Comparison of ENCODE assay signal across 15 cellular contexts in genomic region chr1:114082047-114082630, GRCh38.
"Had no signal": no experiment of that assay in that cellular context is flagged by ENCODE, and none has a peak within 500 bp of the region (broad histone marks: within the 10 kb centered on the region; RNA-seq: fewer than 3 reads in every experiment).

No MANE protein-coding gene starts in this region.

- H3K36me3 ChIP-seq: gastrocnemius medialis, prostate gland, tibial nerve had no signal

- H3K27me3 ChIP-seq: gastrocnemius medialis, tibial nerve had no signal

- DNase-seq: activated CD4-positive, alpha-beta T cell treated with anti-CD3 and anti-CD28 coated beads, Interleukin-2, amount 10 ng/mL, durations not matched to agents 24 days and 14 days; activated CD4-positive, CD25-positive, alpha-beta regulatory T cell; activated CD8-positive, alpha-beta memory T cell treated with anti-CD3 and anti-CD28 coated beads, Interleukin-2, amount 50 U/mL, for 48 hours; activated naive CD8-positive, alpha-beta T cell treated with anti-CD3 and anti-CD28 coated beads, Interleukin-2, amount 10 ng/mL, durations not matched to agents 7 days and 5 days; activated T-cell treated with anti-CD3 and anti-CD28 coated beads, Interleukin-2, amount 50 U/mL, for 72 hours; mesenchymal stem cell; stimulated activated CD4-positive, alpha-beta T cell treated with anti-CD3 and anti-CD28 coated beads, Interleukin-15, amount 100 ng/mL, for 24 hours; stimulated activated CD4-positive, alpha-beta T cell treated with anti-CD3 and anti-CD28 coated beads, Interleukin-4, amount 100 ng/mL, for 1 hour; stimulated activated naive B cell treated with anti-CD40 and anti-IgM and Interleukin-4, amounts not matched to agents 10 μg/mL and 1 μg/mL and 100 μg/mL, for 72 hours; SW 1271 had no signal

- H3K36me3 Mint-ChIP-seq: activated naive CD8-positive, alpha-beta T cell treated with anti-CD3 and anti-CD28 coated beads, Interleukin-2, amount 10 ng/mL, durations not matched to agents 7 days and 5 days; brain; stimulated activated naive B cell treated with anti-CD40 and anti-IgM and Interleukin-4, amounts not matched to agents 10 μg/mL and 1 μg/mL and 100 μg/mL, for 72 hours had no signal

- H3K9me3 Mint-ChIP-seq: activated CD4-positive, alpha-beta T cell treated with anti-CD3 and anti-CD28 coated beads, Interleukin-2, amount 10 ng/mL, durations not matched to agents 24 days and 14 days; activated naive CD8-positive, alpha-beta T cell treated with anti-CD3 and anti-CD28 coated beads, Interleukin-2, amount 10 ng/mL, durations not matched to agents 7 days and 5 days; activated T-cell treated with anti-CD3 and anti-CD28 coated beads, Interleukin-2, amount 50 U/mL, for 72 hours; brain; stimulated activated naive B cell treated with anti-CD40 and anti-IgM and Interleukin-4, amounts not matched to agents 10 μg/mL and 1 μg/mL and 100 μg/mL, for 72 hours; T-helper 2 cell treated with Interferon-gamma antibody and Interleukin-4, amounts not matched to agents 5 μg/mL and 100 μg/mL, for 36 hours had no signal

- H3K27ac Mint-ChIP-seq: activated CD4-positive, alpha-beta T cell treated with anti-CD3 and anti-CD28 coated beads, Interleukin-2, amount 10 ng/mL, durations not matched to agents 24 days and 14 days; activated naive CD8-positive, alpha-beta T cell treated with anti-CD3 and anti-CD28 coated beads, Interleukin-2, amount 10 ng/mL, durations not matched to agents 7 days and 5 days; activated T-cell treated with anti-CD3 and anti-CD28 coated beads, Interleukin-2, amount 50 U/mL, for 72 hours; stimulated activated naive B cell treated with anti-CD40 and anti-IgM and Interleukin-4, amounts not matched to agents 10 μg/mL and 1 μg/mL and 100 μg/mL, for 72 hours; T-helper 2 cell treated with Interferon-gamma antibody and Interleukin-4, amounts not matched to agents 5 μg/mL and 100 μg/mL, for 36 hours had no signal

- H3K4me1 ChIP-seq: prostate gland had no signal

- H3K4me1 Mint-ChIP-seq: activated naive CD8-positive, alpha-beta T cell treated with anti-CD3 and anti-CD28 coated beads, Interleukin-2, amount 10 ng/mL, durations not matched to agents 7 days and 5 days; stimulated activated naive B cell treated with anti-CD40 and anti-IgM and Interleukin-4, amounts not matched to agents 10 μg/mL and 1 μg/mL and 100 μg/mL, for 72 hours had no signal

- H3K4me3 Mint-ChIP-seq: activated CD4-positive, alpha-beta T cell treated with anti-CD3 and anti-CD28 coated beads, Interleukin-2, amount 10 ng/mL, durations not matched to agents 24 days and 14 days; activated naive CD8-positive, alpha-beta T cell treated with anti-CD3 and anti-CD28 coated beads, Interleukin-2, amount 10 ng/mL, durations not matched to agents 7 days and 5 days; activated T-cell treated with anti-CD3 and anti-CD28 coated beads, Interleukin-2, amount 50 U/mL, for 72 hours; stimulated activated naive B cell treated with anti-CD40 and anti-IgM and Interleukin-4, amounts not matched to agents 10 μg/mL and 1 μg/mL and 100 μg/mL, for 72 hours; T-helper 2 cell treated with Interferon-gamma antibody and Interleukin-4, amounts not matched to agents 5 μg/mL and 100 μg/mL, for 36 hours had no signal

- H3K27ac ChIP-seq: prostate gland had no signal

- H3K4me3 ChIP-seq: gastrocnemius medialis, prostate gland, tibial nerve had no signal

- H3K9me3 ChIP-seq: gastrocnemius medialis, prostate gland, tibial nerve had no signal

- ATAC-seq: activated T-cell treated with anti-CD3 and anti-CD28 coated beads, Interleukin-2, amount 50 U/mL, for 72 hours; stimulated activated naive B cell treated with anti-CD40 and anti-IgM and Interleukin-4, amounts not matched to agents 10 μg/mL and 1 μg/mL and 100 μg/mL, for 72 hours had no signal
